In genomic region chr11:65778431-65778900, GRCh38 we compare ENCODE assay signal across 16 cellular contexts. TPM values are rescaled to one million over a fixed set of nuclear protein-coding genes. Genes with fewer than 3 reads are reported as not detected.
DNase-seq lines count a peak whose midpoint lies in the region; ATAC-seq and TF ChIP-seq lines count a peak whose summit lies in the region.
"Had no signal": no experiment of that assay in that cellular context is flagged by ENCODE, and none has a peak within 500 bp of the region (broad histone marks: within the 10 kb centered on the region; RNA-seq: fewer than 3 reads in every experiment).

No MANE protein-coding gene starts in this region.

- no peak overlapping the region for H4K91ac ChIP-seq in IMR-90 (ENCODE audit: insufficient read depth, low read depth, low read length)

- no peak for TF ChIP-seq RAD21 in IMR-90 (IDR thresholded peaks at IDR 0.05; ENCODE audit: low read length)

- H2AFZ ChIP-seq in IMR-90 (replicated peaks; ENCODE audit: low read length, poor library complexity), result peak overlapping the region; percentile 32
- H2AFZ ChIP-seq: GM23248 had no signal

- DNase-seq in G401 (ENCODE audit: low spot score), result peak; percentile 35
- no peak for DNase-seq in IMR-90
- DNase-seq in sigmoid colon, result peak; percentile 62
- no peak for DNase-seq in stimulated activated naive CD4-positive, alpha-beta T cell (lab: John Stamatoyannopoulos, UW)
- no peak for DNase-seq in nucleus accumbens (lab: John Stamatoyannopoulos, UW)
- no peak for DNase-seq in ovary
- DNase-seq: DMS79 treated with DMSO at 0.1 percent for 48 hours; effector memory CD4-positive, alpha-beta T cell; GM23248; hippocampal formation; NCI-H187; NCI-H524; OCI-M1 had no signal

- no peak overlapping the region for H3K14ac ChIP-seq in IMR-90 (replicated peaks; ENCODE audit: low read depth, low read length)

- H3K9me3 Mint-ChIP-seq in dendritic cell treated with granulocyte-macrophage colony-stimulating factor and Interleukin-4, amounts not matched to agents 40 ng/mL and 50 ng/mL, for 4 days, result no peaks in the 10 kb centered on the region

- H3K9ac ChIP-seq in IMR-90 (ENCODE audit: low read depth, low read length), result no peak overlapping the region
- H3K9ac ChIP-seq: GM23248 had no signal

- no peak overlapping the region for H2BK15ac ChIP-seq in IMR-90 (ENCODE audit: low read depth, low read length)

- peak overlapping the region; percentile 50 for H2AK9ac ChIP-seq in IMR-90 (replicated peaks; ENCODE audit: low read depth, low read length, poor library complexity)

- peaks cover 21% of the 10 kb centered on the region; the same call in 1 of the 2 replicates for H3K36me3 ChIP-seq in IMR-90 (ENCODE audit: control insufficient read depth, insufficient read depth, low read length)
- H3K36me3 ChIP-seq in sigmoid colon, result peaks cover 0 to 31% (median 14%) of the 10 kb centered on the region in 4 donors
- H3K36me3 ChIP-seq in ovary, result no peaks in the 10 kb centered on the region

- peaks cover 65% of the 10 kb centered on the region for H3K4me1 Mint-ChIP-seq in dendritic cell treated with granulocyte-macrophage colony-stimulating factor and Interleukin-4, amounts not matched to agents 40 ng/mL and 50 ng/mL, for 4 days (ENCODE audit: low read depth)

- H3K4me2 ChIP-seq in IMR-90 (ENCODE audit: low read depth, low read length), result no peak overlapping the region

- peaks cover 28% of the 10 kb centered on the region for H4K20me1 ChIP-seq in IMR-90 (ENCODE audit: insufficient read depth, low read length)

- H3K79me1 ChIP-seq in IMR-90 (ENCODE audit: low read depth in 1 of 2, low read length in 2 of 2), result peaks cover 26 to 56% of the 10 kb centered on the region in 2 experiments

- H3K36me3 Mint-ChIP-seq in dendritic cell treated with granulocyte-macrophage colony-stimulating factor and Interleukin-4, amounts not matched to agents 40 ng/mL and 50 ng/mL, for 4 days (ENCODE audit: low read depth), result peaks cover 55% of the 10 kb centered on the region

- no peak overlapping the region for H3K56ac ChIP-seq in IMR-90 (ENCODE audit: extremely low read depth, insufficient read depth, low read length)

- no peak overlapping the region for H2BK120ac ChIP-seq in IMR-90 (ENCODE audit: low read depth, low read length)

- BruUV-seq in IMR-90 (replicated peaks; lab: Mats Ljungman, UMichigan), result no TSS peak

- intact Hi-C loops in IMR-90 (cut with micrococcal nuclease), result no loop called here
- intact Hi-C loops in dendritic cell treated with granulocyte-macrophage colony-stimulating factor and Interleukin-4, amounts not matched to agents 40 ng/mL and 50 ng/mL, for 4 days (cut with micrococcal nuclease), result no loop called here
- intact Hi-C loops in sigmoid colon (cut with DNase I), result loop anchor here (5.0 kb wide), 1 partner anchor 209 kb away; no protein-coding TSS in a partner anchor
- intact Hi-C loops in ovary (cut with DNase I), result loop anchor here in 1 of 4 donors (5.0 kb wide), 1 partner anchor 34 kb away; no protein-coding TSS in a partner anchor

- H3K27me3 Mint-ChIP-seq in dendritic cell treated with granulocyte-macrophage colony-stimulating factor and Interleukin-4, amounts not matched to agents 40 ng/mL and 50 ng/mL, for 4 days, result peaks cover 21% of the 10 kb centered on the region

- H3K4ac ChIP-seq in IMR-90 (ENCODE audit: low read depth, low read length), result no peak overlapping the region

- H3K9me1 ChIP-seq in IMR-90 (ENCODE audit: insufficient read depth, low read length), result peaks cover 10% of the 10 kb centered on the region

- TF ChIP-seq CTCF in IMR-90 (conservative IDR thresholded peaks at IDR 0.05; ENCODE audit: low read depth, low read length) (no peak), sigmoid colon (IDR thresholded peaks at IDR 0.05) (no peak), ovary (IDR thresholded peaks at IDR 0.05) (no peak)

- WGBS in IMR-90 (ENCODE audit: extremely low coverage in 2 of 2, insufficient read length in 1 of 2), 2 experiments, result 99% methylated on average over 12 of the region's 20 CpGs; no CpG with 5 or more reads in 1 of the 2 experiments
- 89 to 92% methylated on average over 20 of the region's 20 CpGs for WGBS in sigmoid colon, 2 donors
- 92 to 95% (median 94%) methylated on average over 13 to 20 of the region's 20 CpGs for WGBS in ovary, 3 donors

- no peak overlapping the region for H2AK5ac ChIP-seq in IMR-90 (ENCODE audit: low read depth, low read length)

- TF ChIP-seq POLR2A in IMR-90 (IDR thresholded peaks at IDR 0.05; ENCODE audit: low read depth, low read length) (no peak), sigmoid colon (IDR thresholded peaks at IDR 0.05) (no peak), ovary (IDR thresholded peaks at IDR 0.05) (no peak)

- no peak for ATAC-seq in IMR-90 (ENCODE audit: low read depth)

- POLR2A ChIA-PET in IMR-90 (lab: Charles Lee; ENCODE audit: unreplicated experiment), result interaction anchor here (0.6 kb wide), 2 partner anchors 80 to 206 kb away, joined by 3 read pairs; no protein-coding TSS in a partner anchor

- peak overlapping the region; percentile 98 for H3K4me3 Mint-ChIP-seq in dendritic cell treated with granulocyte-macrophage colony-stimulating factor and Interleukin-4, amounts not matched to agents 40 ng/mL and 50 ng/mL, for 4 days

- H4K8ac ChIP-seq in IMR-90 (ENCODE audit: low read depth in 2 of 2, low read length in 2 of 2), result no peak overlapping the region

- H4K5ac ChIP-seq in IMR-90 (ENCODE audit: low read depth, low read length), result no peak overlapping the region

- H3K23ac ChIP-seq in IMR-90 (ENCODE audit: low read depth, low read length), result no peak overlapping the region

- H3K4me3 ChIP-seq in IMR-90 (ENCODE audit: insufficient read depth, low read depth, low read length) (no peak overlapping the region), sigmoid colon (no peak overlapping the region), ovary (no peak overlapping the region)

- no peaks in the 10 kb centered on the region for H3K9me3 ChIP-seq in IMR-90 (ENCODE audit: control insufficient read depth, insufficient read depth, low read length)
- no peaks in the 10 kb centered on the region for H3K9me3 ChIP-seq in sigmoid colon
- no peaks in the 10 kb centered on the region for H3K9me3 ChIP-seq in ovary

- H2BK20ac ChIP-seq in IMR-90 (ENCODE audit: low read depth, low read length), result no peak overlapping the region

- H3K4me1 ChIP-seq in IMR-90 (ENCODE audit: control insufficient read depth, insufficient read depth, low read length) (peaks cover 3% of the 10 kb centered on the region; the same call in 1 of the 2 replicates), sigmoid colon (peaks cover 0 to 29% (median 21%) of the 10 kb centered on the region in 4 donors), ovary (ENCODE audit: insufficient read depth) (peaks cover 9% of the 10 kb centered on the region)

- H3K27ac ChIP-seq in IMR-90 (ENCODE audit: insufficient read depth, low read length), result no peak overlapping the region
- no peak overlapping the region for H3K27ac ChIP-seq in sigmoid colon
- no peak overlapping the region for H3K27ac ChIP-seq in ovary
- H3K27ac ChIP-seq: C4-2B, GM23248 had no signal

- peaks cover 8% of the 10 kb centered on the region; the same call in 1 of the 2 replicates for H3K27me3 ChIP-seq in IMR-90 (ENCODE audit: control insufficient read depth, insufficient read depth, low read length)
- H3K27me3 ChIP-seq in sigmoid colon, result no peaks in the 10 kb centered on the region
- H3K27me3 ChIP-seq in ovary, result no peaks in the 10 kb centered on the region

- H3K18ac ChIP-seq in IMR-90 (ENCODE audit: low read depth, low read length), result no peak overlapping the region

- CTCF ChIA-PET in IMR-90 (lab: Yijun Ruan, JAX), result no interaction called here

- dilution Hi-C loops in IMR-90 (cut with HindIII; ENCODE audit: low sequenced_read_pairs, unreplicated experiment), result no loop called here

- H3K27ac Mint-ChIP-seq in dendritic cell treated with granulocyte-macrophage colony-stimulating factor and Interleukin-4, amounts not matched to agents 40 ng/mL and 50 ng/mL, for 4 days, result peak overlapping the region; percentile 96
- H3K27ac Mint-ChIP-seq: progenitor cell of endocrine pancreas had no signal

- in situ Hi-C loops in G401 (cut with HindIII; ENCODE audit: low sequenced_read_pairs) (no loop called here), IMR-90 (cut with MboI; ENCODE audit: low sequenced_read_pairs) (no loop called here)

- H2BK5ac ChIP-seq in IMR-90 (ENCODE audit: low read depth, low read length, poor library complexity, severe bottlenecking), result no peak overlapping the region

- TF ChIP-seq EP300 in sigmoid colon (IDR thresholded peaks at IDR 0.05), result no peak
- TF ChIP-seq EP300 in ovary (IDR thresholded peaks at IDR 0.05), result no peak

RNA-seq across cellular contexts. Expression of gene AP5B1, which starts 2.3 kb away (rescaled TPM):
- total RNA-seq in G401 (2014; rRNA removed; shearing (Covaris generic)), result 15.7 and 20.6 TPM in 2 replicates
- total RNA-seq in IMR-90 (2012; rRNA removed), result 2.2 and 2.5 TPM in 2 replicates
- polyA plus RNA-seq in IMR-90 (2012; rRNA removed), result 5.0 and 6.0 TPM in 2 replicates
- polyA plus RNA-seq in IMR-90 (2012; cell fraction: cytosol; rRNA removed), result 3.1 and 5.0 TPM in 2 replicates
- polyA plus RNA-seq in IMR-90 (2012; cell fraction: nucleus; rRNA removed; ENCODE audit: low replicate concordance), result 9.2 and 20.1 TPM in 2 replicates
- 10 to 100 TPM in 2 of 4 donors, 1 to 10 TPM in 2; 6.6 to 13.3 (median 10.8) TPM for total RNA-seq in sigmoid colon
- polyA plus RNA-seq in sigmoid colon, result 10 to 100 TPM in 1 of 3 donors, 1 to 10 TPM in 2; 6.6 to 14.6 (median 9.0) TPM
- 10 to 100 TPM in 2 of 7 donors, 1 to 10 TPM in 5; 4.6 to 14.7 (median 8.6) TPM for total RNA-seq in ovary
- polyA plus RNA-seq in ovary, result 1 to 10 TPM; 2.3 to 6.6 TPM

RNA-seq across cellular contexts. Expression of gene OVOL1, which starts 8.4 kb away (rescaled TPM):
- not detected in 2 replicates for total RNA-seq in G401 (2014; rRNA removed; shearing (Covaris generic))
- total RNA-seq in IMR-90 (2012; rRNA removed) (not detected in 2 replicates), sigmoid colon (not detected), ovary (1 to 10 TPM in 1 of 7 donors, under 1 TPM in 2, not detected in 4; 0.24 to 3.6 (median 0.31) TPM)
- polyA plus RNA-seq in IMR-90 (2012; rRNA removed) (not detected in 2 replicates), sigmoid colon (10 to 100 TPM; 16.6 to 30.0 (median 22.7) TPM), ovary (not detected)
- polyA plus RNA-seq in IMR-90 (2012; cell fraction: cytosol; rRNA removed), result not detected in 2 replicates
- not detected in 2 replicates for polyA plus RNA-seq in IMR-90 (2012; cell fraction: nucleus; rRNA removed; ENCODE audit: low replicate concordance)
- total RNA-seq: GM23248 had no signal
- polyA plus RNA-seq: GM23248 had no signal

RNA-seq across cellular contexts. Expression of gene SNX32, which starts 55.3 kb away (rescaled TPM):
- not detected in 2 replicates for total RNA-seq in G401 (2014; rRNA removed; shearing (Covaris generic))
- 0.36 TPM in 1 of 2 replicates, not detected in the other for total RNA-seq in IMR-90 (2012; rRNA removed)
- polyA plus RNA-seq in IMR-90 (2012; rRNA removed), result 0.69 and 0.79 TPM in 2 replicates
- polyA plus RNA-seq in IMR-90 (2012; cell fraction: cytosol; rRNA removed), result 0.08 and 0.46 TPM in 2 replicates
- 5.7 and 6.5 TPM in 2 replicates for polyA plus RNA-seq in IMR-90 (2012; cell fraction: nucleus; rRNA removed; ENCODE audit: low replicate concordance)
- total RNA-seq in sigmoid colon, result 1 to 10 TPM in 1 of 4 donors, under 1 TPM in 3; 0.27 to 1.2 (median 0.63) TPM
- 1 to 10 TPM in 1 of 3 donors, under 1 TPM in 1, not detected in 1; 0.69 to 1.5 TPM for polyA plus RNA-seq in sigmoid colon
- 1 to 10 TPM in 4 of 7 donors, under 1 TPM in 2, not detected in 1; 0.66 to 3.0 (median 1.6) TPM for total RNA-seq in ovary
- polyA plus RNA-seq in ovary, result under 1 TPM; 0.40 to 0.80 TPM
- total RNA-seq: GM23248 had no signal

RNA-seq across cellular contexts. Expression of gene RNASEH2C, which starts 57.9 kb away (rescaled TPM):
- total RNA-seq in G401 (2014; rRNA removed; shearing (Covaris generic)), result 86.2 and 132 TPM in 2 replicates
- total RNA-seq in IMR-90 (2012; rRNA removed) (40.0 and 69.4 TPM in 2 replicates), sigmoid colon (100 to 1,000 TPM; 120 to 168 (median 146) TPM), ovary (100 to 1,000 TPM in 1 of 7 donors, 10 to 100 TPM in 6; 42.5 to 154 (median 49.7) TPM)
- polyA plus RNA-seq in IMR-90 (2012; rRNA removed) (34.8 and 46.3 TPM in 2 replicates), sigmoid colon (10 to 100 TPM; 45.6 to 68.1 (median 55.7) TPM), ovary (10 to 100 TPM; 17.9 to 67.2 TPM)
- 61.0 and 90.4 TPM in 2 replicates for polyA plus RNA-seq in IMR-90 (2012; cell fraction: cytosol; rRNA removed)
- polyA plus RNA-seq in IMR-90 (2012; cell fraction: nucleus; rRNA removed; ENCODE audit: low replicate concordance), result 60.1 and 110 TPM in 2 replicates

Comparison
In these comparisons a context has a peak if more than half of its experiments do, and no peak if none do; other contexts are left out.
1. DNase-seq: peak in G401 (single experiment) and sigmoid colon (single experiment); none in IMR-90 (single experiment), stimulated activated naive CD4-positive, alpha-beta T cell (0 of 6), nucleus accumbens (0 of 56) and ovary (0 of 5).